Comparison of ENCODE assay signal across 8 cellular contexts in genomic region chr7:39741942-39742623, GRCh38.
A peak's percentile ranks its signal among the peaks of the same experiment; 100 is the strongest.
DNase-seq lines count a peak whose midpoint lies in the region; ATAC-seq and TF ChIP-seq lines count a peak whose summit lies in the region.

No MANE protein-coding gene starts in this region.

- H3K36me3 Mint-ChIP-seq in T-cell (no peaks in the 10 kb centered on the region), nephron (ENCODE audit: low read depth) (no peaks in the 10 kb centered on the region)

- H3K9me3 Mint-ChIP-seq in T-cell: no peaks in the 10 kb centered on the region
- H3K9me3 Mint-ChIP-seq in nephron: no peaks in the 10 kb centered on the region

- H3K4me1 Mint-ChIP-seq in T-cell: peaks cover 6 to 16% (median 12%) of the 10 kb centered on the region in 3 donors
- H3K4me1 Mint-ChIP-seq in nephron: peaks cover 6% of the 10 kb centered on the region

- POLR2A ChIA-PET in T-cell (lab: Charles Lee): interaction anchor here in 1 of 2 donors (0.6 kb wide), 2 partner anchors 45 to 1637 kb away, joined by 3 read pairs; no protein-coding TSS in a partner anchor

- no peaks in the 10 kb centered on the region for H3K27me3 Mint-ChIP-seq in T-cell
- no peaks in the 10 kb centered on the region for H3K27me3 Mint-ChIP-seq in nephron (ENCODE audit: low read depth)

- CTCF ChIA-PET in T-cell (lab: Charles Lee): interaction anchor here (0.6 to 9.4 kb wide), 14 partner anchors 9 to 320 kb away, joined by 3 to 180 read pairs (median 3); no protein-coding TSS in a partner anchor

- peak; percentile 12 for DNase-seq in DMS53 treated with DMSO at 0.1 percent for 48 hours (lab: John Stamatoyannopoulos, UW; ENCODE audit: unreplicated experiment)
- DNase-seq in T-cell: peak in 33 of 34 experiments; percentile 9 to 69 (median 44)
- DNase-seq in cerebellar cortex (ENCODE audit: low spot score): peak; percentile 36
- no peak for DNase-seq in SW 1271 (lab: John Stamatoyannopoulos, UW)

- H3K27ac Mint-ChIP-seq in T-cell (no peak overlapping the region), nephron (no peak overlapping the region)

- no peak overlapping the region for H3K4me3 Mint-ChIP-seq in T-cell
- no peak overlapping the region for H3K4me3 Mint-ChIP-seq in nephron

- ATAC-seq in HG03108 (IDR thresholded peaks at IDR 0.05; ENCODE audit: unreplicated experiment) (peak; percentile 53), T-cell (replicated peaks in 1 of 4) (peak in 2 of 4 experiments; percentile 42 to 85), HG03571 (IDR thresholded peaks at IDR 0.05; ENCODE audit: unreplicated experiment) (no peak), HG02970 (IDR thresholded peaks at IDR 0.05; ENCODE audit: low FRiP score, unreplicated experiment) (no peak)

- peak; percentile 27 to 39 (median 36) for TF ChIP-seq CTCF in nephron (IDR thresholded peaks at IDR 0.05; ENCODE audit: unreplicated experiment in 3 of 3)

Comparison
In these comparisons a context has a peak if more than half of its experiments do, and no peak if none do; other contexts are left out.
1. DNase-seq: peak in DMS53 treated with DMSO at 0.1 percent for 48 hours (single experiment), T-cell (33 of 34) and cerebellar cortex (single experiment); none in SW 1271 (0 of 2).